Comparison of ENCODE assay signal across 8 cellular contexts in genomic region chr11:129639300-129639699, GRCh38.
A peak's percentile ranks its signal among the peaks of the same experiment; 100 is the strongest.
DNase-seq lines count a peak whose midpoint lies in the region; ATAC-seq and TF ChIP-seq lines count a peak whose summit lies in the region.
"Had no signal": no experiment of that assay in that cellular context is flagged by ENCODE, and none has a peak within 500 bp of the region (broad histone marks: within the 10 kb centered on the region; RNA-seq: fewer than 3 reads in every experiment).

No MANE protein-coding gene starts in this region.

- H3K27me3 Mint-ChIP-seq in Caco-2 (ENCODE audit: insufficient read depth, unreplicated experiment), result no peaks in the 10 kb centered on the region

- no peaks in the 10 kb centered on the region for H3K36me3 Mint-ChIP-seq in Caco-2 (ENCODE audit: insufficient read depth, unreplicated experiment)

- H3K9me2 ChIP-seq in GM23248 (ENCODE audit: insufficient read depth), result no peaks in the 10 kb centered on the region

- no peaks in the 10 kb centered on the region for H3K9me3 ChIP-seq in GM23248 (ENCODE audit: low read depth)
- H3K9me3 ChIP-seq in Caco-2, result no peaks in the 10 kb centered on the region
- H3K9me3 ChIP-seq: gastrocnemius medialis had no signal

- H3K27ac Mint-ChIP-seq in Caco-2 (ENCODE audit: unreplicated experiment), result no peak overlapping the region

- WGBS in GM23248 (ENCODE audit: low coverage in 1 of 2, low lambda C conversion rate in 2 of 2, missing lambda C conversion rate in 2 of 2), 2 experiments, result 0% methylated on average over 2 of the region's 2 CpGs

- H3K27ac ChIP-seq in GM23248, result peak overlapping the region; percentile 76
- H3K27ac ChIP-seq: gastrocnemius medialis had no signal

- peak overlapping the region; percentile 13 for H3K4me2 ChIP-seq in GM23248 (ENCODE audit: unreplicated experiment)

- no peak overlapping the region for H3K4me3 ChIP-seq in GM23248
- no peak overlapping the region for H3K4me3 ChIP-seq in astrocyte of the cerebellum (ENCODE audit: low read depth, low read length)
- no peak overlapping the region for H3K4me3 ChIP-seq in Caco-2 (ENCODE audit: low read depth, low read length)
- H3K4me3 ChIP-seq: gastrocnemius medialis had no signal

- H3K27me3 ChIP-seq in GM23248 (replicated peaks; ENCODE audit: insufficient read depth), result no peaks in the 10 kb centered on the region
- no peaks in the 10 kb centered on the region for H3K27me3 ChIP-seq in Caco-2 (replicated peaks; ENCODE audit: control insufficient read depth, insufficient read depth, low read length)
- H3K27me3 ChIP-seq: gastrocnemius medialis had no signal

- in situ Hi-C loops in GM23248 (cut with MboI) (no loop called here), astrocyte of the cerebellum (cut with HindIII; ENCODE audit: low sequenced_read_pairs) (no loop called here)

- H3K79me2 ChIP-seq in GM23248 (ENCODE audit: insufficient read depth), result no peaks in the 10 kb centered on the region

- TF ChIP-seq CTCF in astrocyte of the cerebellum (IDR thresholded peaks at IDR 0.05; ENCODE audit: low read depth, low read length, missing control alignments) (no peak), Caco-2 (IDR thresholded peaks at IDR 0.05; ENCODE audit: insufficient read depth in 1 of 2, low read depth in 1 of 2, low read length in 1 of 2, severe bottlenecking in 1 of 2, unreplicated experiment in 1 of 2) (no peak)

- H3F3A ChIP-seq in GM23248 (ENCODE audit: insufficient read depth), result peaks cover 34% of the 10 kb centered on the region

- POLR2A ChIA-PET in Caco-2 (lab: Charles Lee), result no interaction called here

- intact Hi-C loops in Caco-2 (cut with micrococcal nuclease; ENCODE audit: unreplicated experiment), result no loop called here

- H3K9me3 Mint-ChIP-seq in Caco-2 (ENCODE audit: unreplicated experiment), result no peaks in the 10 kb centered on the region

- no peaks in the 10 kb centered on the region for H4K20me1 ChIP-seq in GM23248 (ENCODE audit: insufficient read depth)

- H3K4me1 ChIP-seq in GM23248 (ENCODE audit: insufficient read depth) (peaks cover 46% of the 10 kb centered on the region), Caco-2 (no peaks in the 10 kb centered on the region)
- H3K4me1 ChIP-seq: gastrocnemius medialis had no signal

- H3K4me1 Mint-ChIP-seq in Caco-2 (ENCODE audit: low read depth, unreplicated experiment), result peaks cover 8% of the 10 kb centered on the region

- no peaks in the 10 kb centered on the region for H3K36me3 ChIP-seq in GM23248 (ENCODE audit: low read depth)
- H3K36me3 ChIP-seq in Caco-2 (ENCODE audit: control insufficient read depth, insufficient read depth, low read length), result 0 out of 2 replicates have a peak, but pooled peaks cover 1% of the 10 kb centered on the region
- H3K36me3 ChIP-seq: gastrocnemius medialis had no signal

- no peak overlapping the region for H3K9ac ChIP-seq in GM23248

- H3K4me3 Mint-ChIP-seq in Caco-2 (ENCODE audit: unreplicated experiment), result no peak overlapping the region

- no TSS peak for BruUV-seq in Caco-2 (replicated peaks; lab: Mats Ljungman, UMichigan)

- peak; percentile 97 for DNase-seq in GM23248
- peak; percentile 53 for DNase-seq in NCI-H2196 (lab: John Stamatoyannopoulos, UW; ENCODE audit: unreplicated experiment)
- DNase-seq in astrocyte of the cerebellum (ENCODE audit: low read depth), result peak; percentile 84
- peak; percentile 87 for DNase-seq in pulmonary artery endothelial cell (ENCODE audit: low read depth, low spot score)
- no peak for DNase-seq in activated gamma-delta T cell (lab: John Stamatoyannopoulos, UW)
- DNase-seq in Caco-2, result no peak
- DNase-seq: gastrocnemius medialis had no signal

- no peak overlapping the region for H2AFZ ChIP-seq in GM23248

- CTCF ChIA-PET in Caco-2 (lab: Charles Lee), result no interaction called here

- no peak for ATAC-seq in GM18861 (IDR thresholded peaks at IDR 0.05; ENCODE audit: unreplicated experiment)
- ATAC-seq: gastrocnemius medialis had no signal

Comparison
In these comparisons a context has a peak if more than half of its experiments do, and no peak if none do; other contexts are left out.
1. DNase-seq: peak in GM23248 (single experiment), NCI-H2196 (single experiment), astrocyte of the cerebellum (single experiment) and pulmonary artery endothelial cell (single experiment); none in activated gamma-delta T cell (single experiment) and Caco-2 (0 of 2).